Comparison of ENCODE assay signal across 1 cellular context in the genomic region with DNA sequence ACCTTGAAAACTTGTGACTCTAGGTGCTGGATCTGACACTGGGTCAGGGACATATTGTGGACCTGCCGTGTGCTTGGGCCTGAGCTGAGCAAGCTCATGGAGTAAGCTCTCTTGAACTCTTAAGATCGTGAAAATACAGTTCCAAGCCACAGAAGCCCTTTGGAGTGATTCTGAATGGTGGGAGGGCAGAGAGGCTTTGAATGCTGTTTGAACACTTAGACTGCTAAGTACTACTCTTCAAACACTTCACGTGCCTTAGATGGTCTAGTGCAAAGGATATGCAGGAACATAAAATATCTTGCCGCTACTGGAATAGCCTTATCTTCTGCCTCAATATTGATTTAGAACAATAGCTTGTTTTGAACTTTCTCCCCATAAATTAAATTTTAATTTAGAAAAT.
TF ChIP-seq lines count a peak whose summit lies in the region.

No MANE protein-coding gene starts in this region.

TF ChIP-seq in HepG2, 621 proteins besides CTCF, POLR2A, EP300 and RAD21 (continued from another document):
- TF ChIP-seq ZNF256 (CRISPR knock-in tag; conservative IDR thresholded peaks at IDR 0.05): no peak
- TF ChIP-seq ZNF781 (CRISPR knock-in tag; IDR thresholded peaks at IDR 0.05; ENCODE audit: borderline replicate concordance, not compliant biosample characterization): no peak
- TF ChIP-seq, protein P1, sequence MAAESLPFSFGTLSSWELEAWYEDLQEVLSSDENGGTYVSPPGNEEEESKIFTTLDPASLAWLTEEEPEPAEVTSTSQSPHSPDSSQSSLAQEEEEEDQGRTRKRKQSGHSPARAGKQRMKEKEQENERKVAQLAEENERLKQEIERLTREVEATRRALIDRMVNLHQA (CRISPR knock-in tag; IDR thresholded peaks at IDR 0.05): no peak
- no peak for TF ChIP-seq XRCC5 (optimal IDR thresholded peaks at IDR 0.05; ENCODE audit: low read length)
- TF ChIP-seq SSRP1 (CRISPR knock-in tag; IDR thresholded peaks at IDR 0.05): no peak
- no peak for TF ChIP-seq REXO4 (CRISPR knock-in tag; IDR thresholded peaks at IDR 0.05; ENCODE audit: borderline replicate concordance)
- no peak for TF ChIP-seq SP4 (CRISPR knock-in tag; IDR thresholded peaks at IDR 0.05)
- no peak for TF ChIP-seq ZNF547 (CRISPR knock-in tag; IDR thresholded peaks at IDR 0.05)
- TF ChIP-seq ERF (CRISPR knock-in tag; IDR thresholded peaks at IDR 0.05): no peak
- TF ChIP-seq, protein P2, sequence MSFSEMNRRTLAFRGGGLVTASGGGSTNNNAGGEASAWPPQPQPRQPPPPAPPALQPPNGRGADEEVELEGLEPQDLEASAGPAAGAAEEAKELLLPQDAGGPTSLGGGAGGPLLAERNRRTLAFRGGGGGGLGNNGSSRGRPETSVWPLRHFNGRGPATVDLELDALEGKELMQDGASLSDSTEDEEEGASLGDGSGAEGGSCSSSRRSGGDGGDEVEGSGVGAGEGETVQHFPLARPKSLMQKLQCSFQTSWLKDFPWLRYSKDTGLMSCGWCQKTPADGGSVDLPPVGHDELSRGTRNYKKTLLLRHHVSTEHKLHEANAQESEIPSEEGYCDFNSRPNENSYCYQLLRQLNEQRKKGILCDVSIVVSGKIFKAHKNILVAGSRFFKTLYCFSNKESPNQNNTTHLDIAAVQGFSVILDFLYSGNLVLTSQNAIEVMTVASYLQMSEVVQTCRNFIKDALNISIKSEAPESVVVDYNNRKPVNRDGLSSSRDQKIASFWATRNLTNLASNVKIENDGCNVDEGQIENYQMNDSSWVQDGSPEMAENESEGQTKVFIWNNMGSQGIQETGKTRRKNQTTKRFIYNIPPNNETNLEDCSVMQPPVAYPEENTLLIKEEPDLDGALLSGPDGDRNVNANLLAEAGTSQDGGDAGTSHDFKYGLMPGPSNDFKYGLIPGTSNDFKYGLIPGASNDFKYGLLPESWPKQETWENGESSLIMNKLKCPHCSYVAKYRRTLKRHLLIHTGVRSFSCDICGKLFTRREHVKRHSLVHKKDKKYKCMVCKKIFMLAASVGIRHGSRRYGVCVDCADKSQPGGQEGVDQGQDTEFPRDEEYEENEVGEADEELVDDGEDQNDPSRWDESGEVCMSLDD (CRISPR knock-in tag; IDR thresholded peaks at IDR 0.05; ENCODE audit: borderline replicate concordance): no peak
